Comparison of ENCODE assay signal across 3 cellular contexts in the genomic region with DNA sequence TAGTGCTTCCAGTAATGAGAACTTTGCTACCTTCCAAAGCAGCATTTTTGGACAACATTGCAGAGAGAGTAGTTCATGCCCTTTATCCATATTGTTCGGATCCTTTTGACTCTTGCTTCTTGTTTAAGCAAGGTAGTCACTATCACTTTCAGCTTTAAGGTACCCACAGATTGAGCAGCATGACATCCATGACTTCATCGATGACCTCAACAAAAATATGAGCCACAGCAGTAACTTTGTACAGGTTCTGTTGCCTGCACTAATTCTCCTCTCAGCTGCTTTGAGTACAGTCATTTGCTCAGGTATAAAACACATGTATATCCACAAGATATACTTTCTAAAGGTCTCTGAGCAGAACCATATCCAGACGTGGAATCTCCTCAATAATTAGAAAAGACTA.
"Had no signal": no experiment of that assay in that cellular context is flagged by ENCODE, and none has a peak within 500 bp of the region (broad histone marks: within the 10 kb centered on the region; RNA-seq: fewer than 3 reads in every experiment).

No MANE protein-coding gene starts in this region.

- DNase-seq: GDM1, GF-D8 had no signal

- ATAC-seq: GM12878 had no signal

- H3K4me3 ChIP-seq: GM12878 had no signal
